ENCODE assay signal across 1 cellular context in the genomic region with DNA sequence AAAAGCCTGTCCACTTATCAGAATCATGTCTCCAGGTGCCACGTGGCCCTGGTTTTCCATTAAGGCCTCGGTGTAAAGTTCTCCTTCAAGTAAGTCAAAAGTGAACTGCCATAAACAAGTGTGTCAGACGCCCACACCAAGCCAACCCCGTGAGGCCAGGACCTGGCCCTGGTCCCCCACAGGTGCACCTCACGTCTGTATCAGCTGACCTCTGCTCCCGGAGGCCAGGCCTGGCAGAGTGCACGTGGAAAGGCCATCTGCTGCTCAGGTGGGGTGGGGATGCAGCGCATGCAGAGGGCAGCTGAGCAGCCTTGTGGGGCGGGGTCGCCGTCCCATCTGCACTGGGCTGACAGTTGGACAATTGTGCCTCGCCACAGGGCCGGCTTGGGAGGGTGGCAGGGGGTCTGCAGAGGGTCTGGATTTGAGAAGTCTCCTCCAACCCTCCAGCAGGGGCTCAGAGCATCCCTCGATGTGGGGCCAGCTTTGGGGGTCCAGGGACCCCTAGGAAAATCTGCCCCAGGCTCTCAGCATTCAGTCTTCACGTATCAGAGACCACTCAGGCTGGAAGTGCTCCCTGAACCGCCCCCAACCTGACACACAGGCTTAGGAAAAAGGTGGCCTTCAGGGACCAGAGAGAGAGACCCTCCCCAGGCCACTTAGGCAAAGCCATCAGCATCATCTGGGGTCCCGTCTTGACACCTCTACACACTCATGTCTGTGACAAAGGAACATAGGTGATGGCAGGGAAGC.
TF ChIP-seq lines count a peak whose summit lies in the region.

No MANE protein-coding gene starts in this region.

TF ChIP-seq in K562, 482 proteins besides CTCF, POLR2A, EP300 and RAD21 (continued from another document):
- TF ChIP-seq, protein P1, sequence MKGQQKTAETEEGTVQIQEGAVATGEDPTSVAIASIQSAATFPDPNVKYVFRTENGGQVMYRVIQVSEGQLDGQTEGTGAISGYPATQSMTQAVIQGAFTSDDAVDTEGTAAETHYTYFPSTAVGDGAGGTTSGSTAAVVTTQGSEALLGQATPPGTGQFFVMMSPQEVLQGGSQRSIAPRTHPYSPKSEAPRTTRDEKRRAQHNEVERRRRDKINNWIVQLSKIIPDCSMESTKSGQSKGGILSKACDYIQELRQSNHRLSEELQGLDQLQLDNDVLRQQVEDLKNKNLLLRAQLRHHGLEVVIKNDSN (CRISPR knock-in tag; IDR thresholded peaks at IDR 0.05), result peak; percentile 37; the same call in 1 of the 2 replicates
- TF ChIP-seq WHSC1 (IDR thresholded peaks at IDR 0.05; ENCODE audit: low read length), result no peak
- TF ChIP-seq CBX2 (IDR thresholded peaks at IDR 0.05; ENCODE audit: insufficient read depth, low read length, poor library complexity, severe bottlenecking), result no peak
